32 cellular contexts compared by ENCODE assay signal in the genomic region with DNA sequence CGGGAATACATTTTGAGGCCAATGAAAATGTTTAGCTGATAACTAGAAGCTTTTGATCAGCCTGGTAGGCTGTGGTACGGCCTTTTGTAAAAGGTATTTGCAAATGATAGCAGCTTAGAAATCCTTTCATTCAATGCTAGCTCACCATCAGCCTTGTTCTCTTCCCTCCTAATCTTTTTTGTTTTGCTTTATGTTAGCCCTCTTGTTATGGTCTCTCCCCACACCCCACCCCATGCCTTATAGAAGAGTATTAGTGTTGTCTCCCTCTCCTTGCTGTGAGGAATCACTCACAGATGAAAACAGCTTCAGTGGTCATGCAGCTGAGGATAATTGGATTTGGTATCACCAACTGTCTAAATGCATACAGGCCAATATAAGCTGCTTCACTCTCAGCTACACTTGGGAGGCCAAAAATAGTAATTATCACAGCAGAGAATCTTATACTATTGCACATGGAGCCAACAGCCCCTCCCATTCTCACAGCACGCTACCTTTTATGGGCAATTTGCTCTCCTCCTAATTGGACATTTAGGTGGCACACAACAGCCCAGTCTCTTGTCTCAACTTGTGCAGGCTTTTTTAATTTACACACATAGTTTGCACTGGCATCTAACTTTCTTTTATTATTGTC.
DNase-seq lines count a peak whose midpoint lies in the region; FAIRE-seq lines count a peak whose summit lies in the region.
"Had no signal": no experiment of that assay in that cellular context is flagged by ENCODE, and none has a peak within 500 bp of the region (broad histone marks: within the 10 kb centered on the region; RNA-seq: fewer than 3 reads in every experiment).

No MANE protein-coding gene starts in this region.

- no peak overlapping the region for H3K14ac ChIP-seq in neuronal stem cell (ENCODE audit: low read length)

- no peak overlapping the region for H2BK15ac ChIP-seq in neuronal stem cell (ENCODE audit: low read length)

- H3K27ac ChIP-seq in neuronal stem cell (replicated peaks; ENCODE audit: low read length): no peak overlapping the region
- H3K27ac ChIP-seq: 22Rv1, esophagus squamous epithelium had no signal

- no peak overlapping the region for H3K4me3 ChIP-seq in neuronal stem cell (ENCODE audit: low read length in 2 of 2)
- H3K4me3 ChIP-seq: esophagus squamous epithelium had no signal

- peaks cover 0 to 4% of the 10 kb centered on the region in 2 donors for H3K4me1 ChIP-seq in neuronal stem cell (ENCODE audit: control insufficient read depth in 2 of 2, insufficient read depth in 1 of 2, low read depth in 1 of 2, low read length in 2 of 2)
- H3K4me1 ChIP-seq: esophagus squamous epithelium had no signal

- no peaks in the 10 kb centered on the region for H3K27me3 Mint-ChIP-seq in activated T-helper 2 cell treated with anti-CD3 and anti-CD28 coated beads, Interferon-gamma antibody, Interleukin-2, Interleukin-4, amounts not matched to agents 10 μg/mL and 5 μg/mL and 100 μg/mL, durations not matched to agents 14 hours and 24 hours and 36 hours (ENCODE audit: low read depth)
- H3K27me3 Mint-ChIP-seq: activated CD4-positive, alpha-beta memory T cell treated with anti-CD3 and anti-CD28 coated beads, Interleukin-2, amount 10 ng/mL, durations not matched to agents 7 days and 5 days; activated naive CD8-positive, alpha-beta T cell; stimulated activated memory B cell treated with anti-CD40 and anti-IgM and Interleukin-4, amounts not matched to agents 10 μg/mL and 1 μg/mL and 100 μg/mL, for 72 hours; T-cell had no signal

- no peak overlapping the region for H4K91ac ChIP-seq in neuronal stem cell (ENCODE audit: low read depth, low read length, poor library complexity)

- no peak overlapping the region for H3K4me2 ChIP-seq in neuronal stem cell (ENCODE audit: insufficient read depth, low read length, poor library complexity, severe bottlenecking)

- H3K36me3 Mint-ChIP-seq in activated T-helper 2 cell treated with anti-CD3 and anti-CD28 coated beads, Interferon-gamma antibody, Interleukin-2, Interleukin-4, amounts not matched to agents 10 μg/mL and 5 μg/mL and 100 μg/mL, durations not matched to agents 14 hours and 24 hours and 36 hours (ENCODE audit: low read depth): no peaks in the 10 kb centered on the region
- H3K36me3 Mint-ChIP-seq: activated naive CD8-positive, alpha-beta T cell; CD14-positive monocyte; stimulated activated memory B cell treated with anti-CD40 and anti-IgM and Interleukin-4, amounts not matched to agents 10 μg/mL and 1 μg/mL and 100 μg/mL, for 72 hours; T-cell had no signal

- H2AFZ ChIP-seq in neuronal stem cell (ENCODE audit: low read length): peak overlapping the region; percentile 32

- no peak overlapping the region for H3K4ac ChIP-seq in neuronal stem cell (ENCODE audit: low read length)

- H3K9ac ChIP-seq in neuronal stem cell (ENCODE audit: low read depth, low read length, poor library complexity): no peak overlapping the region

- DNase-seq in NCI-H1417 (lab: John Stamatoyannopoulos, UW): peak in 2 of 3 experiments; percentile 63 to 91
- no peak for DNase-seq in NCI-H1417 treated with DMSO at 0.1 percent for 48 hours (lab: John Stamatoyannopoulos, UW)
- DNase-seq in NCI-H2227 (lab: John Stamatoyannopoulos, UW; ENCODE audit: unreplicated experiment): peak; percentile 88
- DNase-seq in neuronal stem cell (ENCODE audit: low spot score): no peak
- no peak for DNase-seq in iPS-NIHi7 (ENCODE audit: extremely low spot score)
- no peak for DNase-seq in activated T-helper 2 cell treated with anti-CD3 and anti-CD28 coated beads, Interferon-gamma antibody, Interleukin-2, Interleukin-4, amounts not matched to agents 10 μg/mL and 5 μg/mL and 100 μg/mL, durations not matched to agents 14 hours and 24 hours and 36 hours (ENCODE audit: low spot score)
- DNase-seq in NCI-H1694 (lab: John Stamatoyannopoulos, UW): no peak
- DNase-seq: activated CD4-positive, alpha-beta memory T cell treated with anti-CD3 and anti-CD28 coated beads, Interleukin-2, amount 10 ng/mL, durations not matched to agents 7 days and 5 days; activated CD4-positive, CD25-positive, alpha-beta regulatory T cell treated with anti-CD3 and anti-CD28 coated beads, Interleukin-2, amount 50 U/mL, for 72 hours; anterior cingulate cortex; Calu3; DND-41; esophagus squamous epithelium; foreskin melanocyte; Kasumi-1; left colon; mammary epithelial cell; MV-4-11; NCI-H187 treated with DMSO at 0.1 percent for 48 hours; nephron progenitor cell; posterior cingulate gyrus; stimulated activated CD4-positive, alpha-beta T cell treated with anti-CD3 and anti-CD28 coated beads, Interleukin-12 subunit alpha, Interleukin-12 subunit beta, amount 100 ng/mL, for 4 hours; stimulated activated CD4-positive, alpha-beta T cell treated with anti-CD3 and anti-CD28 coated beads, Interleukin-4, amount 100 ng/mL, for 1 hour; T-cell had no signal

- no peaks in the 10 kb centered on the region for H3K36me3 ChIP-seq in neuronal stem cell (replicated peaks in 1 of 2; ENCODE audit: control insufficient read depth in 2 of 2, insufficient read depth in 2 of 2, low read length in 2 of 2)
- H3K36me3 ChIP-seq: esophagus squamous epithelium had no signal

- H3K4me3 Mint-ChIP-seq in activated T-helper 2 cell treated with anti-CD3 and anti-CD28 coated beads, Interferon-gamma antibody, Interleukin-2, Interleukin-4, amounts not matched to agents 10 μg/mL and 5 μg/mL and 100 μg/mL, durations not matched to agents 14 hours and 24 hours and 36 hours (ENCODE audit: low read depth): no peak overlapping the region
- H3K4me3 Mint-ChIP-seq: activated CD4-positive, alpha-beta memory T cell treated with anti-CD3 and anti-CD28 coated beads, Interleukin-2, amount 10 ng/mL, durations not matched to agents 7 days and 5 days; activated naive CD8-positive, alpha-beta T cell; CD14-positive monocyte; dendritic cell treated with granulocyte-macrophage colony-stimulating factor and Interleukin-4, amounts not matched to agents 40 ng/mL and 50 ng/mL, for 4 days; nephron progenitor cell; stimulated activated memory B cell treated with anti-CD40 and anti-IgM and Interleukin-4, amounts not matched to agents 10 μg/mL and 1 μg/mL and 100 μg/mL, for 72 hours; T-cell had no signal

- no peak overlapping the region for H2AK5ac ChIP-seq in neuronal stem cell (ENCODE audit: low read depth, low read length)

- no peak overlapping the region for H2BK120ac ChIP-seq in neuronal stem cell (ENCODE audit: low read depth, low read length)

- FAIRE-seq in TTC549 (lab: Jason Lieb, UNC): peak; percentile 96
- FAIRE-seq: endometrium, RCC 7860 had no signal

- H3K4me1 Mint-ChIP-seq in activated T-helper 2 cell treated with anti-CD3 and anti-CD28 coated beads, Interferon-gamma antibody, Interleukin-2, Interleukin-4, amounts not matched to agents 10 μg/mL and 5 μg/mL and 100 μg/mL, durations not matched to agents 14 hours and 24 hours and 36 hours (ENCODE audit: low read depth): no peaks in the 10 kb centered on the region
- H3K4me1 Mint-ChIP-seq: activated CD4-positive, alpha-beta memory T cell treated with anti-CD3 and anti-CD28 coated beads, Interleukin-2, amount 10 ng/mL, durations not matched to agents 7 days and 5 days; CD14-positive monocyte; T-cell had no signal

- H3K27me3 ChIP-seq in neuronal stem cell (ENCODE audit: control insufficient read depth in 3 of 3, insufficient read depth in 3 of 3, low read depth in 1 of 3, low read length in 3 of 3): peaks cover 0 to 2% (median 0%) of the 10 kb centered on the region in 3 experiments

- H3K9me3 Mint-ChIP-seq in activated T-helper 2 cell treated with anti-CD3 and anti-CD28 coated beads, Interferon-gamma antibody, Interleukin-2, Interleukin-4, amounts not matched to agents 10 μg/mL and 5 μg/mL and 100 μg/mL, durations not matched to agents 14 hours and 24 hours and 36 hours: no peaks in the 10 kb centered on the region
- H3K9me3 Mint-ChIP-seq: activated CD4-positive, alpha-beta memory T cell treated with anti-CD3 and anti-CD28 coated beads, Interleukin-2, amount 10 ng/mL, durations not matched to agents 7 days and 5 days; dendritic cell treated with granulocyte-macrophage colony-stimulating factor and Interleukin-4, amounts not matched to agents 40 ng/mL and 50 ng/mL, for 4 days; nephron progenitor cell; stimulated activated memory B cell treated with anti-CD40 and anti-IgM and Interleukin-4, amounts not matched to agents 10 μg/mL and 1 μg/mL and 100 μg/mL, for 72 hours had no signal

- H3K18ac ChIP-seq in neuronal stem cell (ENCODE audit: low read length): no peak overlapping the region

- intact Hi-C loops in activated T-helper 2 cell treated with anti-CD3 and anti-CD28 coated beads, Interferon-gamma antibody, Interleukin-2, Interleukin-4, amounts not matched to agents 10 μg/mL and 5 μg/mL and 100 μg/mL, durations not matched to agents 14 hours and 24 hours and 36 hours (cut with micrococcal nuclease): no loop called here

- no peak overlapping the region for H3K27ac Mint-ChIP-seq in activated T-helper 2 cell treated with anti-CD3 and anti-CD28 coated beads, Interferon-gamma antibody, Interleukin-2, Interleukin-4, amounts not matched to agents 10 μg/mL and 5 μg/mL and 100 μg/mL, durations not matched to agents 14 hours and 24 hours and 36 hours
- H3K27ac Mint-ChIP-seq: activated CD4-positive, alpha-beta memory T cell treated with anti-CD3 and anti-CD28 coated beads, Interleukin-2, amount 10 ng/mL, durations not matched to agents 7 days and 5 days; activated naive CD8-positive, alpha-beta T cell; dendritic cell treated with granulocyte-macrophage colony-stimulating factor and Interleukin-4, amounts not matched to agents 40 ng/mL and 50 ng/mL, for 4 days; nephron progenitor cell; stimulated activated memory B cell treated with anti-CD40 and anti-IgM and Interleukin-4, amounts not matched to agents 10 μg/mL and 1 μg/mL and 100 μg/mL, for 72 hours; T-cell had no signal

- no peak overlapping the region for H2BK12ac ChIP-seq in neuronal stem cell (ENCODE audit: low read length)

- no peak overlapping the region for H4K8ac ChIP-seq in neuronal stem cell (ENCODE audit: low read depth, low read length)

- no peak overlapping the region for H2BK5ac ChIP-seq in neuronal stem cell (ENCODE audit: low read length)

- H3K23ac ChIP-seq in neuronal stem cell (ENCODE audit: low read depth, low read length, poor library complexity): no peak overlapping the region

- WGBS in neuronal stem cell (ENCODE audit: extremely low coverage in 2 of 2, insufficient read length in 2 of 2, insufficient replicate concordance in 1 of 2), 2 donors: no CpG with 5 or more reads among the region's 3 CpGs

- H3K79me1 ChIP-seq in neuronal stem cell (ENCODE audit: low read depth, low read length): no peaks in the 10 kb centered on the region

- no peaks in the 10 kb centered on the region for H3K9me3 ChIP-seq in neuronal stem cell (replicated peaks in 1 of 2; ENCODE audit: control insufficient read depth in 2 of 2, insufficient read depth in 1 of 2, low read depth in 1 of 2, low read length in 2 of 2)
- H3K9me3 ChIP-seq: esophagus squamous epithelium had no signal

Comparison
In these comparisons a context has a peak if more than half of its experiments do, and no peak if none do; other contexts are left out.
1. DNase-seq: peak in NCI-H1417 (2 of 3) and NCI-H2227 (single experiment); none in NCI-H1417 treated with DMSO at 0.1 percent for 48 hours (single experiment), neuronal stem cell (single experiment), iPS-NIHi7 (single experiment), activated T-helper 2 cell treated with anti-CD3 and anti-CD28 coated beads, Interferon-gamma antibody, Interleukin-2, Interleukin-4, amounts not matched to agents 10 μg/mL and 5 μg/mL and 100 μg/mL, durations not matched to agents 14 hours and 24 hours and 36 hours (single experiment) and NCI-H1694 (single experiment).